In genomic region chr11:88414981-88415391, GRCh38 we compare ENCODE assay signal across 10 cellular contexts.
DNase-seq lines count a peak whose midpoint lies in the region; ATAC-seq and TF ChIP-seq lines count a peak whose summit lies in the region.
"Had no signal": no experiment of that assay in that cellular context is flagged by ENCODE, and none has a peak within 500 bp of the region (broad histone marks: within the 10 kb centered on the region; RNA-seq: fewer than 3 reads in every experiment).

No MANE protein-coding gene starts in this region.

- H3K27ac ChIP-seq in testis: no peak overlapping the region
- H3K27ac ChIP-seq: C4-2B, thoracic aorta had no signal

- peak overlapping the region; percentile 57 for H3K4me3 Mint-ChIP-seq in activated T-cell treated with anti-CD3 and anti-CD28 coated beads, Interleukin-2, amount 50 U/mL, for 24 hours
- peak overlapping the region; percentile 23 for H3K4me3 Mint-ChIP-seq in activated naive CD8-positive, alpha-beta T cell treated with anti-CD3 and anti-CD28 coated beads for 36 hours
- H3K4me3 Mint-ChIP-seq in stimulated activated naive B cell treated with anti-CD40 and anti-IgM and Interleukin-4, amounts not matched to agents 10 μg/mL and 1 μg/mL and 100 μg/mL, for 72 hours: no peak overlapping the region

- no peaks in the 10 kb centered on the region for H3K27me3 ChIP-seq in testis

- no peaks in the 10 kb centered on the region for H3K36me3 Mint-ChIP-seq in activated T-cell treated with anti-CD3 and anti-CD28 coated beads, Interleukin-2, amount 50 U/mL, for 24 hours (ENCODE audit: low read depth)
- peaks cover 3% of the 10 kb centered on the region for H3K36me3 Mint-ChIP-seq in activated naive CD8-positive, alpha-beta T cell treated with anti-CD3 and anti-CD28 coated beads for 36 hours
- H3K36me3 Mint-ChIP-seq in stimulated activated naive B cell treated with anti-CD40 and anti-IgM and Interleukin-4, amounts not matched to agents 10 μg/mL and 1 μg/mL and 100 μg/mL, for 72 hours: no peaks in the 10 kb centered on the region

- peaks cover 3% of the 10 kb centered on the region for H3K4me1 ChIP-seq in testis

- H3K27me3 Mint-ChIP-seq in activated T-cell treated with anti-CD3 and anti-CD28 coated beads, Interleukin-2, amount 50 U/mL, for 24 hours: no peaks in the 10 kb centered on the region
- no peaks in the 10 kb centered on the region for H3K27me3 Mint-ChIP-seq in activated naive CD8-positive, alpha-beta T cell treated with anti-CD3 and anti-CD28 coated beads for 36 hours
- H3K27me3 Mint-ChIP-seq in stimulated activated naive B cell treated with anti-CD40 and anti-IgM and Interleukin-4, amounts not matched to agents 10 μg/mL and 1 μg/mL and 100 μg/mL, for 72 hours: peaks cover 0 to 6% of the 10 kb centered on the region in 2 donors

- intact Hi-C loops in testis (cut with DNase I; ENCODE audit: low total_unique reads): no loop called here

- no peak overlapping the region for H3K4me3 ChIP-seq in testis
- H3K4me3 ChIP-seq: thoracic aorta had no signal

- no peak for DNase-seq in activated T-cell treated with anti-CD3 and anti-CD28 coated beads, Interleukin-2, amount 50 U/mL, for 24 hours
- no peak for DNase-seq in activated T-cell treated with anti-CD3 and anti-CD28 coated beads for 4 hours
- peak; percentile 71 for DNase-seq in KG1 (lab: John Stamatoyannopoulos, UW)
- peak; percentile 18 for DNase-seq in activated naive CD8-positive, alpha-beta T cell treated with anti-CD3 and anti-CD28 coated beads for 36 hours
- no peak for DNase-seq in stimulated activated naive B cell treated with anti-CD40 and anti-IgM and Interleukin-4, amounts not matched to agents 10 μg/mL and 1 μg/mL and 100 μg/mL, for 72 hours
- no peak for DNase-seq in testis

- no peak for ATAC-seq in stimulated activated naive B cell treated with anti-CD40 and anti-IgM and Interleukin-4, amounts not matched to agents 10 μg/mL and 1 μg/mL and 100 μg/mL, for 72 hours (replicated peaks)
- ATAC-seq in HG03159 (IDR thresholded peaks at IDR 0.05; ENCODE audit: unreplicated experiment): no peak
- no peak for ATAC-seq in HG02852 (IDR thresholded peaks at IDR 0.05; ENCODE audit: unreplicated experiment)

- no peaks in the 10 kb centered on the region for H3K36me3 ChIP-seq in testis (ENCODE audit: low read depth, missing control alignments)
- H3K36me3 ChIP-seq: thoracic aorta had no signal

- peaks cover 47% of the 10 kb centered on the region for H3K4me1 Mint-ChIP-seq in activated T-cell treated with anti-CD3 and anti-CD28 coated beads, Interleukin-2, amount 50 U/mL, for 24 hours (ENCODE audit: low read depth)
- H3K4me1 Mint-ChIP-seq in activated naive CD8-positive, alpha-beta T cell treated with anti-CD3 and anti-CD28 coated beads for 36 hours: peaks cover 26% of the 10 kb centered on the region
- H3K4me1 Mint-ChIP-seq in stimulated activated naive B cell treated with anti-CD40 and anti-IgM and Interleukin-4, amounts not matched to agents 10 μg/mL and 1 μg/mL and 100 μg/mL, for 72 hours: peaks cover 8 to 12% of the 10 kb centered on the region in 2 donors

- whole genome bisulfite sequencing in testis, 2 donors: 55 to 68% methylated on average over 3 of the region's 3 CpGs

- TF ChIP-seq POLR2A in testis (IDR thresholded peaks at IDR 0.05): no peak

- no peaks in the 10 kb centered on the region for H3K9me3 ChIP-seq in testis
- H3K9me3 ChIP-seq: thoracic aorta had no signal

- TF ChIP-seq CTCF in testis (IDR thresholded peaks at IDR 0.05): no peak

- H3K9me3 Mint-ChIP-seq in activated T-cell treated with anti-CD3 and anti-CD28 coated beads, Interleukin-2, amount 50 U/mL, for 24 hours: no peaks in the 10 kb centered on the region
- no peaks in the 10 kb centered on the region for H3K9me3 Mint-ChIP-seq in activated naive CD8-positive, alpha-beta T cell treated with anti-CD3 and anti-CD28 coated beads for 36 hours
- peaks cover 0 to 3% of the 10 kb centered on the region in 2 donors for H3K9me3 Mint-ChIP-seq in stimulated activated naive B cell treated with anti-CD40 and anti-IgM and Interleukin-4, amounts not matched to agents 10 μg/mL and 1 μg/mL and 100 μg/mL, for 72 hours

- H3K27ac Mint-ChIP-seq in activated T-cell treated with anti-CD3 and anti-CD28 coated beads, Interleukin-2, amount 50 U/mL, for 24 hours: peak overlapping the region; percentile 90
- peak overlapping the region; percentile 66 for H3K27ac Mint-ChIP-seq in activated naive CD8-positive, alpha-beta T cell treated with anti-CD3 and anti-CD28 coated beads for 36 hours
- H3K27ac Mint-ChIP-seq in stimulated activated naive B cell treated with anti-CD40 and anti-IgM and Interleukin-4, amounts not matched to agents 10 μg/mL and 1 μg/mL and 100 μg/mL, for 72 hours: peak overlapping the region; percentile 6

Comparison
In these comparisons a context has a peak if more than half of its experiments do, and no peak if none do; other contexts are left out.
1. DNase-seq: peak in KG1 (single experiment) and activated naive CD8-positive, alpha-beta T cell treated with anti-CD3 and anti-CD28 coated beads for 36 hours (single experiment); none in activated T-cell treated with anti-CD3 and anti-CD28 coated beads, Interleukin-2, amount 50 U/mL, for 24 hours (single experiment), activated T-cell treated with anti-CD3 and anti-CD28 coated beads for 4 hours (single experiment), stimulated activated naive B cell treated with anti-CD40 and anti-IgM and Interleukin-4, amounts not matched to agents 10 μg/mL and 1 μg/mL and 100 μg/mL, for 72 hours (single experiment) and testis (single experiment).
2. H3K27ac Mint-ChIP-seq: peak in every context shown above with its lines; median percentile 90 in activated T-cell treated with anti-CD3 and anti-CD28 coated beads, Interleukin-2, amount 50 U/mL, for 24 hours; 66 in activated naive CD8-positive, alpha-beta T cell treated with anti-CD3 and anti-CD28 coated beads for 36 hours; 6 in stimulated activated naive B cell treated with anti-CD40 and anti-IgM and Interleukin-4, amounts not matched to agents 10 μg/mL and 1 μg/mL and 100 μg/mL, for 72 hours.
3. H3K4me3 Mint-ChIP-seq: peak in activated T-cell treated with anti-CD3 and anti-CD28 coated beads, Interleukin-2, amount 50 U/mL, for 24 hours (single experiment) and activated naive CD8-positive, alpha-beta T cell treated with anti-CD3 and anti-CD28 coated beads for 36 hours (single experiment); none in stimulated activated naive B cell treated with anti-CD40 and anti-IgM and Interleukin-4, amounts not matched to agents 10 μg/mL and 1 μg/mL and 100 μg/mL, for 72 hours (0 of 2).